18 cellular contexts compared by ENCODE assay signal in the genomic region with DNA sequence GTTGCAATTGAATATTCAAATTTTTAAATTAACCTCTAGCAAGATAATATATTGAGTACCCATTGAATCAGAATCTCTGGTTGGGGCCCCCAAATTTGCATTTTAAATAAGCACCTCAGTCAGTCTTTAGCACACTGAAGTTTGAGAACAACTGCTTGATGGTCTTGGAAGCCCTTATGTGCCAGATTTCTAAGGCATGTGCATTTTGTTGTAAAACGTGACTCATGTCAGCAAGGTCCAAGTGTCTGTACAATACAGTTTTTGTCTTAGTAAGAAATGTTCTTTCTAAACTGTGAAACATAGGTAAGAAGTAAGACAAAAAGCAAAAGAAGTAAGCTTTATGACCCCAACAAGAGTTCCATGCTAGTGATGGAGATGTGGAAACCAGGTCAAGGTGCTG. TPM values are rescaled to one million over a fixed set of nuclear protein-coding genes. Genes with fewer than 3 reads are reported as not detected.
DNase-seq lines count a peak whose midpoint lies in the region; ATAC-seq and TF ChIP-seq lines count a peak whose summit lies in the region.
"Had no signal": no experiment of that assay in that cellular context is flagged by ENCODE, and none has a peak within 500 bp of the region (broad histone marks: within the 10 kb centered on the region; RNA-seq: fewer than 3 reads in every experiment).

No MANE protein-coding gene starts in this region.

- H3K4me1 ChIP-seq in breast epithelium = no peaks in the 10 kb centered on the region
- H3K4me1 ChIP-seq: BE2C had no signal

- DNase-seq in MCF 10A (ENCODE audit: unreplicated experiment) (no peak), breast epithelium (ENCODE audit: low spot score in 2 of 2) (no peak), WTC11 (ENCODE audit: low spot score) (no peak), fibroblast of peridontal ligament (ENCODE audit: extremely low read depth) (peak; percentile 29), GM13976 (ENCODE audit: low spot score) (no peak), coronary artery (ENCODE audit: low spot score) (no peak)
- DNase-seq in naive thymus-derived CD8-positive, alpha-beta T cell = no peak
- DNase-seq: ACHN, BE2C, COR-L47, DMS153, H9, MM.1S, NCI-H1105, NCI-H187, NCI-H446, PC-3 had no signal

- in situ Hi-C loops in GM13976 (cut with MboI; ENCODE audit: low sequenced_read_pairs, unreplicated experiment) = no loop called here

- H3K27ac Mint-ChIP-seq in MCF 10A (ENCODE audit: low read depth, unreplicated experiment) = peak overlapping the region; percentile 4
- peak overlapping the region; percentile 67; the same call in 1 of the 2 replicates for H3K27ac Mint-ChIP-seq in WTC11
- peak overlapping the region in 1 of 10 donors; percentile 79 for H3K27ac Mint-ChIP-seq in naive thymus-derived CD8-positive, alpha-beta T cell

- no TSS peak for BruUV-seq in MCF 10A (replicated peaks; lab: Mats Ljungman, UMichigan)

- H3K9me3 ChIP-seq in breast epithelium = no peaks in the 10 kb centered on the region
- H3K9me3 ChIP-seq: BE2C had no signal

- ATAC-seq in WTC11 = no peak
- no peak for ATAC-seq in naive thymus-derived CD8-positive, alpha-beta T cell
- ATAC-seq: PC-3 had no signal

- H3K4me3 Mint-ChIP-seq in MCF 10A (ENCODE audit: unreplicated experiment) (no peak overlapping the region), WTC11 (no peak overlapping the region)
- H3K4me3 Mint-ChIP-seq in naive thymus-derived CD8-positive, alpha-beta T cell = no peak overlapping the region
- H3K4me3 Mint-ChIP-seq: H9 had no signal

- CTCF ChIA-PET in MCF 10A (lab: Yijun Ruan, JAX) (no interaction called here), WTC11 (lab: Charles Lee) (no interaction called here)

- TF ChIP-seq CTCF in MCF 10A (IDR thresholded peaks at IDR 0.05; ENCODE audit: unreplicated experiment) (no peak), breast epithelium (IDR thresholded peaks at IDR 0.05) (no peak), WTC11 (IDR thresholded peaks at IDR 0.05) (no peak), GM13976 (IDR thresholded peaks at IDR 0.05; ENCODE audit: borderline replicate concordance, control extremely low read depth, extremely low read depth, insufficient read depth, missing control alignments) (no peak), coronary artery (IDR thresholded peaks at IDR 0.05) (no peak)

- H3K4me3 ChIP-seq in breast epithelium (no peak overlapping the region), coronary artery (no peak overlapping the region)

- no peaks in the 10 kb centered on the region for H3K36me3 ChIP-seq in breast epithelium

- POLR2A ChIA-PET in MCF 10A (lab: Yijun Ruan, JAX) (interaction anchor here (0.6 to 1.9 kb wide), 2 partner anchors 8 to 275 kb away, joined by 3 to 4 read pairs; no protein-coding TSS in a partner anchor), WTC11 (lab: Charles Lee) (no interaction called here)
- POLR2A ChIA-PET in naive thymus-derived CD8-positive, alpha-beta T cell (lab: Charles Lee) = no interaction called here

- intact Hi-C loops in MCF 10A (cut with micrococcal nuclease) (no loop called here), breast epithelium (cut with DNase I; ENCODE audit: low total_unique reads) (no loop called here)

- H3K27ac ChIP-seq in breast epithelium (no peak overlapping the region), coronary artery (no peak overlapping the region)
- H3K27ac ChIP-seq: KMS-11 had no signal

- H3K36me3 Mint-ChIP-seq in MCF 10A (ENCODE audit: insufficient read depth, unreplicated experiment) (peaks cover 56% of the 10 kb centered on the region), WTC11 (peaks cover 27% of the 10 kb centered on the region)
- H3K36me3 Mint-ChIP-seq in naive thymus-derived CD8-positive, alpha-beta T cell = peaks cover 0 to 62% (median 2%) of the 10 kb centered on the region in 3 donors

- H3K9me3 Mint-ChIP-seq in MCF 10A (ENCODE audit: unreplicated experiment) (no peaks in the 10 kb centered on the region), WTC11 (no peaks in the 10 kb centered on the region)
- H3K9me3 Mint-ChIP-seq in naive thymus-derived CD8-positive, alpha-beta T cell = no peaks in the 10 kb centered on the region
- H3K9me3 Mint-ChIP-seq: H9 had no signal

- H3K4me1 Mint-ChIP-seq in MCF 10A (ENCODE audit: insufficient read depth, unreplicated experiment) (peaks cover 5% of the 10 kb centered on the region), WTC11 (peaks cover 4% of the 10 kb centered on the region; the same call in 1 of the 2 replicates)
- peaks cover 22 to 50% (median 23%) of the 10 kb centered on the region in 4 donors for H3K4me1 Mint-ChIP-seq in naive thymus-derived CD8-positive, alpha-beta T cell

- no peak for TF ChIP-seq POLR2A in breast epithelium (IDR thresholded peaks at IDR 0.05)

- no peaks in the 10 kb centered on the region for H3K27me3 ChIP-seq in breast epithelium
- H3K27me3 ChIP-seq: BE2C had no signal

- H3K27me3 Mint-ChIP-seq in MCF 10A (ENCODE audit: insufficient read depth, unreplicated experiment) (no peaks in the 10 kb centered on the region), WTC11 (ENCODE audit: low read depth) (no peaks in the 10 kb centered on the region)
- no peaks in the 10 kb centered on the region for H3K27me3 Mint-ChIP-seq in naive thymus-derived CD8-positive, alpha-beta T cell

TF ChIP-seq in WTC11, 78 proteins besides CTCF, POLR2A, EP300 and RAD21 (continues in another document):
- TF ChIP-seq, protein P1, sequence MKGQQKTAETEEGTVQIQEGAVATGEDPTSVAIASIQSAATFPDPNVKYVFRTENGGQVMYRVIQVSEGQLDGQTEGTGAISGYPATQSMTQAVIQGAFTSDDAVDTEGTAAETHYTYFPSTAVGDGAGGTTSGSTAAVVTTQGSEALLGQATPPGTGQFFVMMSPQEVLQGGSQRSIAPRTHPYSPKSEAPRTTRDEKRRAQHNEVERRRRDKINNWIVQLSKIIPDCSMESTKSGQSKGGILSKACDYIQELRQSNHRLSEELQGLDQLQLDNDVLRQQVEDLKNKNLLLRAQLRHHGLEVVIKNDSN (CRISPR knock-in tag; IDR thresholded peaks at IDR 0.05) = no peak
- no peak for TF ChIP-seq ERG (CRISPR knock-in tag; IDR thresholded peaks at IDR 0.05)
- TF ChIP-seq, protein P2, sequence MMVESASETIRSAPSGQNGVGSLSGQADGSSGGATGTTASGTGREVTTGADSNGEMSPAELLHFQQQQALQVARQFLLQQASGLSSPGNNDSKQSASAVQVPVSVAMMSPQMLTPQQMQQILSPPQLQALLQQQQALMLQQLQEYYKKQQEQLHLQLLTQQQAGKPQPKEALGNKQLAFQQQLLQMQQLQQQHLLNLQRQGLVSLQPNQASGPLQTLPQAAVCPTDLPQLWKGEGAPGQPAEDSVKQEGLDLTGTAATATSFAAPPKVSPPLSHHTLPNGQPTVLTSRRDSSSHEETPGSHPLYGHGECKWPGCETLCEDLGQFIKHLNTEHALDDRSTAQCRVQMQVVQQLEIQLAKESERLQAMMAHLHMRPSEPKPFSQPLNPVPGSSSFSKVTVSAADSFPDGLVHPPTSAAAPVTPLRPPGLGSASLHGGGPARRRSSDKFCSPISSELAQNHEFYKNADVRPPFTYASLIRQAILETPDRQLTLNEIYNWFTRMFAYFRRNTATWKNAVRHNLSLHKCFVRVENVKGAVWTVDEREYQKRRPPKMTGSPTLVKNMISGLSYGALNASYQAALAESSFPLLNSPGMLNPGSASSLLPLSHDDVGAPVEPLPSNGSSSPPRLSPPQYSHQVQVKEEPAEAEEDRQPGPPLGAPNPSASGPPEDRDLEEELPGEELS (CRISPR knock-in tag; IDR thresholded peaks at IDR 0.05) = no peak
- TF ChIP-seq, protein P3, sequence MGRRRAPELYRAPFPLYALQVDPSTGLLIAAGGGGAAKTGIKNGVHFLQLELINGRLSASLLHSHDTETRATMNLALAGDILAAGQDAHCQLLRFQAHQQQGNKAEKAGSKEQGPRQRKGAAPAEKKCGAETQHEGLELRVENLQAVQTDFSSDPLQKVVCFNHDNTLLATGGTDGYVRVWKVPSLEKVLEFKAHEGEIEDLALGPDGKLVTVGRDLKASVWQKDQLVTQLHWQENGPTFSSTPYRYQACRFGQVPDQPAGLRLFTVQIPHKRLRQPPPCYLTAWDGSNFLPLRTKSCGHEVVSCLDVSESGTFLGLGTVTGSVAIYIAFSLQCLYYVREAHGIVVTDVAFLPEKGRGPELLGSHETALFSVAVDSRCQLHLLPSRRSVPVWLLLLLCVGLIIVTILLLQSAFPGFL (CRISPR knock-in tag; IDR thresholded peaks at IDR 0.05; ENCODE audit: borderline replicate concordance) = no peak
- TF ChIP-seq ZNF138 (CRISPR knock-in tag; conservative IDR thresholded peaks at IDR 0.05) = no peak
- no peak for TF ChIP-seq TEAD4 (CRISPR knock-in tag; IDR thresholded peaks at IDR 0.05)

RNA-seq across cellular contexts. Expression of gene PHF2, which starts 59.1 kb away (rescaled TPM):
- total RNA-seq in MCF 10A (2022) (18.9 and 21.7 TPM in 2 replicates), breast epithelium (10 to 100 TPM; 24.8 to 26.9 (median 25.9) TPM), WTC11 (2021) (9.8 to 11.6 TPM (median 10.6 TPM) in 3 replicates)
- 10 to 100 TPM; 35.2 to 35.5 TPM for total RNA-seq in naive thymus-derived CD8-positive, alpha-beta T cell
- 1 to 10 TPM in 2 of 3 donors, under 1 TPM in 1; 0.84 to 2.3 (median 1.3) TPM for polyA plus RNA-seq in naive thymus-derived CD8-positive, alpha-beta T cell
